23 cellular contexts compared by ENCODE assay signal in the genomic region with DNA sequence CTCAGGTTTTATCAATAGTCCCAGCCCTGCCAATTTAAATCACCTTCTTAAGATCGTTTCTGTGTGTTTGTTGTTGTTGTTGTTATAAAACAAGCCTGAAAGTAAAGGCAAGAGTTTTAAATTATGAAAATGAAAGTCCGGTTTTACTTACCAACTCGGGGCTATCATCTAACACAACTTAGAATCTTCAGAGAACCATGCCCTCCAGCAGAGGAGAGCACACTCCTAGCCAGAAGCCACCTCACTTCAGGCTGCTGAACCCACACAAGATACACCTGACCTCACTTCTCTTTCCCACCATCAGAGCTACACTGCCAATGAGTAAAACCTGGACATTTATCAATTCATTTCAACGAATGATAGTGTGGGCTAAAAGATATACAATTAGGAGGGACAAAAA.
"Had no signal": no experiment of that assay in that cellular context is flagged by ENCODE, and none has a peak within 500 bp of the region (broad histone marks: within the 10 kb centered on the region; RNA-seq: fewer than 3 reads in every experiment).

No MANE protein-coding gene starts in this region.

- H3K4me3 ChIP-seq: colonic mucosa, esophagus squamous epithelium, gastrocnemius medialis, heart right ventricle, left lung, lower lobe of right lung, mucosa of descending colon had no signal

- H3K27me3 ChIP-seq: colonic mucosa, esophagus squamous epithelium, gastrocnemius medialis, heart right ventricle, left lung had no signal

- ATAC-seq: effector memory CD8-positive, alpha-beta T cell; esophagus mucosa; gastrocnemius medialis; heart right ventricle; left cardiac atrium; left lung; left ventricle myocardium superior; lower lobe of right lung; mucosa of descending colon had no signal

- H3K36me3 ChIP-seq: colonic mucosa, esophagus squamous epithelium, gastrocnemius medialis, heart right ventricle, left lung, lower lobe of right lung had no signal

- H3K27ac ChIP-seq: colonic mucosa, epithelial cell of prostate, esophagus squamous epithelium, gastrocnemius medialis, heart right ventricle, left lung, lower lobe of right lung had no signal

- DNase-seq: colonic mucosa; cortex of kidney; effector CD8-positive, alpha-beta T cell; effector memory CD8-positive, alpha-beta T cell; endodermal cell; erythroblast; esophagus squamous epithelium; foreskin fibroblast; foreskin melanocyte; gastrocnemius medialis; glutamatergic neuron; head of caudate nucleus; heart right ventricle; hippocampal formation; left cardiac atrium; left lung; left ventricle myocardium superior; lower lobe of right lung; mesenchymal stem cell; mucosa of descending colon; naive B cell had no signal

- H3K4me1 ChIP-seq: colonic mucosa, esophagus squamous epithelium, gastrocnemius medialis, left lung had no signal

- H3K9me3 ChIP-seq: colonic mucosa, gastrocnemius medialis, left lung, lower lobe of right lung, mucosa of descending colon had no signal
